In genomic region chr20:56554869-56555268, GRCh38 we compare ENCODE assay signal across 1 cellular context.
TF ChIP-seq lines count a peak whose summit lies in the region.

No MANE protein-coding gene starts in this region.

TF ChIP-seq in GM23338, 12 proteins besides CTCF, POLR2A, EP300 and RAD21:
- TF ChIP-seq ZNF462 (CRISPR knock-in tag; IDR thresholded peaks at IDR 0.05) (0 out of 2 replicates have a peak, but pooled peaks have one; percentile 18), CREB1 (CRISPR knock-in tag; IDR thresholded peaks at IDR 0.05; ENCODE audit: low read depth) (no peak), POLR2AphosphoS5 (IDR thresholded peaks at IDR 0.05; ENCODE audit: low read depth) (no peak), ZNF331 (CRISPR knock-in tag; IDR thresholded peaks at IDR 0.05; ENCODE audit: low read depth) (no peak)
- TF ChIP-seq, protein P1, sequence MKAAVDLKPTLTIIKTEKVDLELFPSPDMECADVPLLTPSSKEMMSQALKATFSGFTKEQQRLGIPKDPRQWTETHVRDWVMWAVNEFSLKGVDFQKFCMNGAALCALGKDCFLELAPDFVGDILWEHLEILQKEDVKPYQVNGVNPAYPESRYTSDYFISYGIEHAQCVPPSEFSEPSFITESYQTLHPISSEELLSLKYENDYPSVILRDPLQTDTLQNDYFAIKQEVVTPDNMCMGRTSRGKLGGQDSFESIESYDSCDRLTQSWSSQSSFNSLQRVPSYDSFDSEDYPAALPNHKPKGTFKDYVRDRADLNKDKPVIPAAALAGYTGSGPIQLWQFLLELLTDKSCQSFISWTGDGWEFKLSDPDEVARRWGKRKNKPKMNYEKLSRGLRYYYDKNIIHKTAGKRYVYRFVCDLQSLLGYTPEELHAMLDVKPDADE (IDR thresholded peaks at IDR 0.05), result no peak
